In the genomic region with DNA sequence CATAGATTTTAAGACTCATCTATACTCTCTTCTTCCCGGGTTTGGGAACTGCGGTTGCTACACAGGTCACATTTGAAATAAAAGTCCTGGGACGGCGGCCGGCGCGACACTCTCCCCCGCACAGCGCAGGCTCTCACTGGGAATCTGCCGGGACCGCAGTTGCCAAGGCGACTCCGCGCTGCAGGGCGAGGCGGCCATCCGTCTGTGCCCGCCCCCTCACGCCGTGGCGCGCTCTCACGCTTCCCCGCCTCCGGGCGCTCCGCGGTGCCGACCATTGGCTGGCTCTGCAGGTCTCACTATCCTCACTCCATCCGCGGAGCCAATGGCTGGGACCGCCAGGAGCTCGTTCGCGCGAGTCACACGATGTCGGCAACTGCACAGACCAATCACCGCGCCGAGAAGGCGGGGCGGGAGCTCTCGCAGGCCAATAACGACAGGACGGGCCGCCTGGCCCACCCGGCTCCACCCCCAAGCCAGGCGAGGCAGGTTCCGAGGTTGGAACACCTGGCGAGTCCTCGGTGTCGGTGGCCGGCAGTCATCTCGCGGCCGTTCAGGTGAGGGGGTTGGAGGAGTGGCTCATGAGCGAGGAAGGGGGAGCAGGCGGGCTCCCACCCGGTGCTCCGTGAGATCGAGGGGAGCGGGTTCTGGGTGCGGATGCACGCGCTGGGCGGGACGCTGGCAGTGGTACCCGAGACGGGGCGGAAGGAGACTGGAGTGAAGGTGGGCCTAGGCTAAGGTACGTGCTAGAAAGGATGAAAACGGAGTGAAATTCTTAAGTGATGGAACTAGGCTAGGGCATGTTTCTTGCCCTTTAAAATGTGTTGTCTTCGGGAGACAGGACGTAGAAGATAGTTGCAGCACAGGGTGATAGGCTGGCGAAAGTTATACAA, we compare ENCODE assay signal across 8 cellular contexts. TPM values are rescaled to one million over a fixed set of nuclear protein-coding genes. Genes with fewer than 3 reads are reported as not detected.
DNase-seq lines count a peak whose midpoint lies in the region; ATAC-seq and TF ChIP-seq lines count a peak whose summit lies in the region.

Gene MSMO1 (plus strand): TSS at position 459 of the 890 bp plus-strand sequence. CDS start 5,702 bp downstream, outside the sequence.

- H3K36me3 ChIP-seq in left ventricle myocardium inferior, result no peaks in the 10 kb centered on the region

- H3K27me3 Mint-ChIP-seq in T-helper 17 cell (no peaks in the 10 kb centered on the region), progenitor cell of endocrine pancreas (no peaks in the 10 kb centered on the region)

- H3K27me3 ChIP-seq in left ventricle myocardium inferior (ENCODE audit: low read depth), result no peaks in the 10 kb centered on the region

- DNase-seq in NCI-H1694 treated with DMSO at 0.1 percent for 48 hours (lab: John Stamatoyannopoulos, UW) (peak; percentile 99), T-helper 17 cell (peak; percentile 96 to 97 (median 96)), left ventricle myocardium inferior (peak; percentile 99), progenitor cell of endocrine pancreas (ENCODE audit: low spot score, unreplicated experiment) (peak; percentile 97), ureter (ENCODE audit: low spot score) (peak; percentile 99)

- H3K4me1 ChIP-seq in left ventricle myocardium inferior, result peaks cover 23% of the 10 kb centered on the region

- peak within 1 kb of the TSS; percentile 83 for H3K4me3 ChIP-seq in left ventricle myocardium inferior

- H3K27ac Mint-ChIP-seq in T-helper 17 cell, result no peak within 1 kb of the TSS
- H3K27ac Mint-ChIP-seq in progenitor cell of endocrine pancreas, result peak within 1 kb of the TSS; percentile 91

- intact Hi-C loops in left ventricle myocardium inferior (cut with micrococcal nuclease), result loop anchor here (10.0 kb wide), 1 partner anchor 123 kb away; the partner anchor contains the start of gene KLHL2

- ATAC-seq in GM18499 (IDR thresholded peaks at IDR 0.05; ENCODE audit: insufficient read depth, unreplicated experiment) (peak; percentile 97), HG02938 (IDR thresholded peaks at IDR 0.05; ENCODE audit: unreplicated experiment) (peak; percentile 96), T-helper 17 cell (peak; percentile 97)

- peak within 1 kb of the TSS; percentile 92 for H3K27ac ChIP-seq in angular gyrus (ENCODE audit: low read depth, low read length)
- peak within 1 kb of the TSS; percentile 81 for H3K27ac ChIP-seq in left ventricle myocardium inferior (replicated peaks)

- H3K4me1 Mint-ChIP-seq in T-helper 17 cell (peaks cover 32% of the 10 kb centered on the region), progenitor cell of endocrine pancreas (ENCODE audit: low read depth) (peaks cover 47% of the 10 kb centered on the region)

- H3K4me3 Mint-ChIP-seq in T-helper 17 cell (no peak within 1 kb of the TSS), progenitor cell of endocrine pancreas (ENCODE audit: low read depth) (no peak within 1 kb of the TSS)

- H3K36me3 Mint-ChIP-seq in T-helper 17 cell (ENCODE audit: low read depth), result peaks cover 3% of the 10 kb centered on the region
- H3K36me3 Mint-ChIP-seq in progenitor cell of endocrine pancreas (ENCODE audit: insufficient read depth), result peaks cover 15% of the 10 kb centered on the region

- peaks cover 4% of the 10 kb centered on the region for H3K9me3 Mint-ChIP-seq in progenitor cell of endocrine pancreas (ENCODE audit: low read depth)

- H3K9me3 ChIP-seq in T-helper 17 cell (ENCODE audit: control insufficient read depth, low read length, poor library complexity, severe bottlenecking), result no peaks in the 10 kb centered on the region
- H3K9me3 ChIP-seq in left ventricle myocardium inferior (replicated peaks), result no peaks in the 10 kb centered on the region

- no peak for TF ChIP-seq CTCF in left ventricle myocardium inferior (IDR thresholded peaks at IDR 0.05; ENCODE audit: borderline replicate concordance)
- no peak for TF ChIP-seq CTCF in progenitor cell of endocrine pancreas (IDR thresholded peaks at IDR 0.05; ENCODE audit: unreplicated experiment)

RNA-seq across cellular contexts. Expression of gene MSMO1, which starts in this region (rescaled TPM):
- total RNA-seq in T-helper 17 cell, result 10 to 100 TPM; 12.1 to 15.2 TPM
- total RNA-seq in left ventricle myocardium inferior, result 7.3 TPM
- total RNA-seq in progenitor cell of endocrine pancreas, result 87.1 and 89.4 TPM in 2 replicates
- total RNA-seq in ureter, result 98.6 TPM

Comparison
In these comparisons a context has a peak if more than half of its experiments do, and no peak if none do; other contexts are left out.
1. Peak in every context shown above with its lines: DNase-seq, ATAC-seq, H3K4me3 ChIP-seq and H3K27ac ChIP-seq.